ENCODE assay signal across 8 cellular contexts in the genomic region with DNA sequence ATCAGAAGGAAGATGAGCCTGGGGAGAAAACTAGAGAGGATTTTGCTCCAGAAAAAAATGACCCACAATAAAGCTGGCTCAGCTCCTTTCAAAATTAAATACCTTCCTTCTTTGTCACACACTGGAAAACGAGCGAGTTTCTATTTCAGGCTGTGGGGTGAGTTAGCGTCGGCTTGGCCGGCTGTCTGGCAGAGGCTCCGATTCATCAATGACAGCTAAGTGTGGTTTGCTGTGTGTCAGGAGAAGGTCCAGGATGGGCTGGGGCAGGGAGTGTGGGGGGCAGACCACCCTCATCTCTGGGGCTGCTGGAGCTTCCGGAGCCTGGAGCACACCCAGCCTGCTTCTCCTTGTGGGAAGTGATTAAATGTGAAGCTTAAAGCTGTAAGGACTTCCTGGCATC.
A peak's percentile ranks its signal among the peaks of the same experiment; 100 is the strongest.
DNase-seq lines count a peak whose midpoint lies in the region; ATAC-seq and TF ChIP-seq lines count a peak whose summit lies in the region.

No MANE protein-coding gene starts in this region.

- H3K4me3 ChIP-seq in GM23248: peak overlapping the region; percentile 50
- H3K4me3 ChIP-seq in sigmoid colon: peak overlapping the region in 3 of 4 donors; percentile 27 to 37 (median 36)
- H3K4me3 ChIP-seq in effector memory CD4-positive, alpha-beta T cell (ENCODE audit: insufficient read depth, low read depth, low read length, poor library complexity, severe bottlenecking): no peak overlapping the region

- H3K27me3 ChIP-seq in GM23248 (replicated peaks; ENCODE audit: insufficient read depth): no peaks in the 10 kb centered on the region
- H3K27me3 ChIP-seq in sigmoid colon: no peaks in the 10 kb centered on the region
- peaks cover 2% of the 10 kb centered on the region for H3K27me3 ChIP-seq in effector memory CD4-positive, alpha-beta T cell (replicated peaks; ENCODE audit: control insufficient read depth, insufficient read depth, low read length, poor library complexity, severe bottlenecking)

- DNase-seq in GM23248 (peak; percentile 95), Right ventricle myocardium inferior (ENCODE audit: missing footprints) (no peak), sigmoid colon (peak; percentile 91), NCI-H1105 (lab: John Stamatoyannopoulos, UW) (no peak)
- DNase-seq in effector memory CD4-positive, alpha-beta T cell: no peak
- DNase-seq in activated CD8-positive, alpha-beta T cell treated with anti-CD3 and anti-CD28 coated beads, Interleukin-2, amount 10 ng/mL, durations not matched to agents 7 days and 5 days: no peak

- peaks cover 8% of the 10 kb centered on the region for H3F3A ChIP-seq in GM23248 (ENCODE audit: insufficient read depth)

- peaks cover 8% of the 10 kb centered on the region for H3K27me3 Mint-ChIP-seq in activated CD8-positive, alpha-beta T cell treated with anti-CD3 and anti-CD28 coated beads, Interleukin-2, amount 10 ng/mL, durations not matched to agents 7 days and 5 days (ENCODE audit: low read depth)

- no peak for TF ChIP-seq POLR2A in sigmoid colon (IDR thresholded peaks at IDR 0.05)

- H2AFZ ChIP-seq in GM23248: peak overlapping the region; percentile 36

- ATAC-seq in SK-N-SH treated with all-trans-retinoic acid at 6 μM for 48 hours (peak; percentile 94), Right ventricle myocardium inferior (peak; percentile 81), GM21367 (IDR thresholded peaks at IDR 0.05; ENCODE audit: unreplicated experiment) (no peak)
- no peak for ATAC-seq in activated CD8-positive, alpha-beta T cell treated with anti-CD3 and anti-CD28 coated beads, Interleukin-2, amount 10 ng/mL, durations not matched to agents 7 days and 5 days

- no peaks in the 10 kb centered on the region for H3K36me3 Mint-ChIP-seq in activated CD8-positive, alpha-beta T cell treated with anti-CD3 and anti-CD28 coated beads, Interleukin-2, amount 10 ng/mL, durations not matched to agents 7 days and 5 days (ENCODE audit: low read depth)

- 1% methylated on average over 7 of the region's 7 CpGs for WGBS in GM23248 (ENCODE audit: low coverage in 1 of 2, low lambda C conversion rate in 2 of 2, missing lambda C conversion rate in 2 of 2), 2 experiments
- WGBS in sigmoid colon, 2 donors: 11 to 13% methylated on average over 7 of the region's 7 CpGs

- peak overlapping the region; percentile 80 for H3K4me2 ChIP-seq in GM23248 (ENCODE audit: unreplicated experiment)

- H3K9me3 ChIP-seq in GM23248 (ENCODE audit: low read depth): no peaks in the 10 kb centered on the region
- no peaks in the 10 kb centered on the region for H3K9me3 ChIP-seq in sigmoid colon
- H3K9me3 ChIP-seq in effector memory CD4-positive, alpha-beta T cell (ENCODE audit: control insufficient read depth, low read length): no peaks in the 10 kb centered on the region

- H3K36me3 ChIP-seq in GM23248 (ENCODE audit: low read depth) (no peaks in the 10 kb centered on the region), sigmoid colon (no peaks in the 10 kb centered on the region)
- H3K36me3 ChIP-seq in effector memory CD4-positive, alpha-beta T cell (ENCODE audit: control insufficient read depth, insufficient read depth, low read length): no peaks in the 10 kb centered on the region

- peak overlapping the region; percentile 53 for H3K27ac ChIP-seq in GM23248
- H3K27ac ChIP-seq in sigmoid colon: peak overlapping the region; percentile 73 to 86 (median 81)
- H3K27ac ChIP-seq in effector memory CD4-positive, alpha-beta T cell (ENCODE audit: insufficient read depth, low read length, poor library complexity, severe bottlenecking): no peak overlapping the region

- H3K4me1 ChIP-seq in GM23248 (ENCODE audit: insufficient read depth): peaks cover 26% of the 10 kb centered on the region
- peaks cover 0 to 28% (median 27%) of the 10 kb centered on the region in 4 donors for H3K4me1 ChIP-seq in sigmoid colon
- no peaks in the 10 kb centered on the region for H3K4me1 ChIP-seq in effector memory CD4-positive, alpha-beta T cell (ENCODE audit: control insufficient read depth, insufficient read depth, low read length, poor library complexity, severe bottlenecking)

- H3K9ac ChIP-seq in GM23248: peak overlapping the region; percentile 43

- no peaks in the 10 kb centered on the region for H3K9me3 Mint-ChIP-seq in activated CD8-positive, alpha-beta T cell treated with anti-CD3 and anti-CD28 coated beads, Interleukin-2, amount 10 ng/mL, durations not matched to agents 7 days and 5 days (ENCODE audit: insufficient read depth)

- POLR2A ChIA-PET in activated CD8-positive, alpha-beta T cell treated with anti-CD3 and anti-CD28 coated beads, Interleukin-2, amount 10 ng/mL, durations not matched to agents 7 days and 5 days (lab: Charles Lee): no interaction called here

- H3K9me2 ChIP-seq in GM23248 (ENCODE audit: insufficient read depth): no peaks in the 10 kb centered on the region

- CTCF ChIA-PET in activated CD8-positive, alpha-beta T cell treated with anti-CD3 and anti-CD28 coated beads, Interleukin-2, amount 10 ng/mL, durations not matched to agents 7 days and 5 days (lab: Charles Lee): no interaction called here

- intact Hi-C loops in Right ventricle myocardium inferior (cut with DNase I): loop anchor here (5.0 kb wide), 1 partner anchor 61 kb away; no protein-coding TSS in a partner anchor
- intact Hi-C loops in sigmoid colon (cut with DNase I): loop anchor here (2.0 kb wide), 1 partner anchor 63 kb away; no protein-coding TSS in a partner anchor

- H3K4me1 Mint-ChIP-seq in activated CD8-positive, alpha-beta T cell treated with anti-CD3 and anti-CD28 coated beads, Interleukin-2, amount 10 ng/mL, durations not matched to agents 7 days and 5 days (ENCODE audit: low read depth): peaks cover 7% of the 10 kb centered on the region

- in situ Hi-C loops in GM23248 (cut with MboI): no loop called here

- no peaks in the 10 kb centered on the region for H4K20me1 ChIP-seq in GM23248 (ENCODE audit: insufficient read depth)

- TF ChIP-seq EP300 in sigmoid colon (IDR thresholded peaks at IDR 0.05): peak in 2 of 4 donors; percentile 67 to 76

- H3K79me2 ChIP-seq in GM23248 (ENCODE audit: insufficient read depth): no peaks in the 10 kb centered on the region

- no peak overlapping the region for H3K4me3 Mint-ChIP-seq in activated CD8-positive, alpha-beta T cell treated with anti-CD3 and anti-CD28 coated beads, Interleukin-2, amount 10 ng/mL, durations not matched to agents 7 days and 5 days

- TF ChIP-seq CTCF in sigmoid colon (IDR thresholded peaks at IDR 0.05): no peak

- no peak overlapping the region for H3K27ac Mint-ChIP-seq in activated CD8-positive, alpha-beta T cell treated with anti-CD3 and anti-CD28 coated beads, Interleukin-2, amount 10 ng/mL, durations not matched to agents 7 days and 5 days

TF ChIP-seq in SK-N-SH treated with all-trans-retinoic acid at 6 μM for 48 hours, 23 proteins besides CTCF, POLR2A, EP300 and RAD21 (continues in another document):
- no peak for TF ChIP-seq BACH2 (CRISPR knock-in tag; IDR thresholded peaks at IDR 0.05; ENCODE audit: borderline replicate concordance)
- TF ChIP-seq RARB (CRISPR knock-in tag; IDR thresholded peaks at IDR 0.05): no peak
- TF ChIP-seq ZFP30 (CRISPR knock-in tag; IDR thresholded peaks at IDR 0.05): no peak
- TF ChIP-seq TOX (CRISPR knock-in tag; IDR thresholded peaks at IDR 0.05; ENCODE audit: borderline replicate concordance): no peak
- TF ChIP-seq ZFP3 (CRISPR knock-in tag; IDR thresholded peaks at IDR 0.05): no peak
- TF ChIP-seq, protein P1, sequence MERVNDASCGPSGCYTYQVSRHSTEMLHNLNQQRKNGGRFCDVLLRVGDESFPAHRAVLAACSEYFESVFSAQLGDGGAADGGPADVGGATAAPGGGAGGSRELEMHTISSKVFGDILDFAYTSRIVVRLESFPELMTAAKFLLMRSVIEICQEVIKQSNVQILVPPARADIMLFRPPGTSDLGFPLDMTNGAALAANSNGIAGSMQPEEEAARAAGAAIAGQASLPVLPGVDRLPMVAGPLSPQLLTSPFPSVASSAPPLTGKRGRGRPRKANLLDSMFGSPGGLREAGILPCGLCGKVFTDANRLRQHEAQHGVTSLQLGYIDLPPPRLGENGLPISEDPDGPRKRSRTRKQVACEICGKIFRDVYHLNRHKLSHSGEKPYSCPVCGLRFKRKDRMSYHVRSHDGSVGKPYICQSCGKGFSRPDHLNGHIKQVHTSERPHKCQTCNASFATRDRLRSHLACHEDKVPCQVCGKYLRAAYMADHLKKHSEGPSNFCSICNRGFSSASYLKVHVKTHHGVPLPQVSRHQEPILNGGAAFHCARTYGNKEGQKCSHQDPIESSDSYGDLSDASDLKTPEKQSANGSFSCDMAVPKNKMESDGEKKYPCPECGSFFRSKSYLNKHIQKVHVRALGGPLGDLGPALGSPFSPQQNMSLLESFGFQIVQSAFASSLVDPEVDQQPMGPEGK (CRISPR knock-in tag; IDR thresholded peaks at IDR 0.05; ENCODE audit: borderline replicate concordance): no peak
- TF ChIP-seq GLIS3 (CRISPR knock-in tag; IDR thresholded peaks at IDR 0.05): no peak
- TF ChIP-seq TCF4 (CRISPR knock-in tag; IDR thresholded peaks at IDR 0.05; ENCODE audit: borderline replicate concordance): no peak
- no peak for TF ChIP-seq CSDC2 (CRISPR knock-in tag; IDR thresholded peaks at IDR 0.05)
- no peak for TF ChIP-seq CREB5 (CRISPR knock-in tag; IDR thresholded peaks at IDR 0.05; ENCODE audit: low read depth)
- TF ChIP-seq ZNF8 (CRISPR knock-in tag; IDR thresholded peaks at IDR 0.05): no peak
- TF ChIP-seq, protein P2, sequence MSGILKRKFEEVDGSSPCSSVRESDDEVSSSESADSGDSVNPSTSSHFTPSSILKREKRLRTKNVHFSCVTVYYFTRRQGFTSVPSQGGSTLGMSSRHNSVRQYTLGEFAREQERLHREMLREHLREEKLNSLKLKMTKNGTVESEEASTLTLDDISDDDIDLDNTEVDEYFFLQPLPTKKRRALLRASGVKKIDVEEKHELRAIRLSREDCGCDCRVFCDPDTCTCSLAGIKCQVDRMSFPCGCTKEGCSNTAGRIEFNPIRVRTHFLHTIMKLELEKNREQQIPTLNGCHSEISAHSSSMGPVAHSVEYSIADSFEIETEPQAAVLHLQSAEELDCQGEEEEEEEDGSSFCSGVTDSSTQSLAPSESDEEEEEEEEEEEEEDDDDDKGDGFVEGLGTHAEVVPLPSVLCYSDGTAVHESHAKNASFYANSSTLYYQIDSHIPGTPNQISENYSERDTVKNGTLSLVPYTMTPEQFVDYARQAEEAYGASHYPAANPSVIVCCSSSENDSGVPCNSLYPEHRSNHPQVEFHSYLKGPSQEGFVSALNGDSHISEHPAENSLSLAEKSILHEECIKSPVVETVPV (CRISPR knock-in tag; IDR thresholded peaks at IDR 0.05): no peak

Comparison
In these comparisons a context has a peak if more than half of its experiments do, and no peak if none do; other contexts are left out.
1. DNase-seq: peak in GM23248 (single experiment) and sigmoid colon (single experiment); none in Right ventricle myocardium inferior (single experiment), effector memory CD4-positive, alpha-beta T cell (0 of 3), activated CD8-positive, alpha-beta T cell treated with anti-CD3 and anti-CD28 coated beads, Interleukin-2, amount 10 ng/mL, durations not matched to agents 7 days and 5 days (single experiment) and NCI-H1105 (single experiment).
2. ATAC-seq: peak in SK-N-SH treated with all-trans-retinoic acid at 6 μM for 48 hours (single experiment) and Right ventricle myocardium inferior (single experiment); none in GM21367 (single experiment) and activated CD8-positive, alpha-beta T cell treated with anti-CD3 and anti-CD28 coated beads, Interleukin-2, amount 10 ng/mL, durations not matched to agents 7 days and 5 days (single experiment).